ENCODE assay signal across 16 cellular contexts in the genomic region with DNA sequence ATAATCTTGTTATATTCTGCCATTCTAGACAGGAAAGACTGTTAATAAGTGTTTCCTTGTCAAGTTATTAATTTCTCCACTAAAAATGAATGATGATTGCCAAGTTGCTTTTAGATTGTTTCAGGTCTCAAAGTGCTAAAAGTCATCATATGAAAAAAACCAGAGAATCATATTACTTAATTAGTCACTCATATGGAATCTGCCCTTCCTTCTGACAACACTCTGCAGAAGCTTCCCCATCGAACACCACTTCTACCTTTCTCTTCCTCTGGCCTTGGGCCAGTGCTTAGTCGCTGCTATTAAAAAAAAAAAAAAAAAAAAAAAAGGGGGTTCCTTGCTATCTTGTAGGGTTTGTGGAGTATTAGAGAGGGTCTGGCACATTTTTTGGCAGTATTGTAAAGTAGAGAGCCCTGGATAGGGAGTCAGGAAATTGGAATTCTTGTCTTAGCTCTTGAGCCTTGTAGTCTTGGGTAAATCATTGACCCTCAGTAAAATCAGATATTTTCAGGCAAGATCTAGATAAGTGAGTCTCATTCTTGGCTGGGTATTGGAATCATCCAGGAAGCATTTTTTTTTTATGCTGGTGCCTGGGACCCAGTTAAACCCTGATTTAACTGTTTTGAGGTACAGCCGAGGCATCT.
DNase-seq lines count a peak whose midpoint lies in the region; ATAC-seq and TF ChIP-seq lines count a peak whose summit lies in the region.
"Had no signal": no experiment of that assay in that cellular context is flagged by ENCODE, and none has a peak within 500 bp of the region (broad histone marks: within the 10 kb centered on the region; RNA-seq: fewer than 3 reads in every experiment).

No MANE protein-coding gene starts in this region.

- H3K4me2 ChIP-seq in smooth muscle cell, result peak overlapping the region; percentile 33

- no peaks in the 10 kb centered on the region for H3K9me3 ChIP-seq in HEK293 (ENCODE audit: control insufficient read depth, insufficient read depth, low read depth, low read length)
- no peaks in the 10 kb centered on the region for H3K9me3 ChIP-seq in smooth muscle cell (replicated peaks; ENCODE audit: low read depth)
- no peaks in the 10 kb centered on the region for H3K9me3 ChIP-seq in endodermal cell (ENCODE audit: control insufficient read depth, low read length)
- H3K9me3 ChIP-seq: sigmoid colon, suprapubic skin had no signal

- peaks cover 4% of the 10 kb centered on the region for H3F3A ChIP-seq in smooth muscle cell (ENCODE audit: low read depth)

- DNase-seq in RKO (ENCODE audit: low spot score), result peak; percentile 35
- DNase-seq in fibroblast of pulmonary artery (ENCODE audit: low read depth), result peak; percentile 47
- no peak for DNase-seq in smooth muscle cell (lab: John Stamatoyannopoulos, UW; ENCODE audit: unreplicated experiment)
- DNase-seq in DMS 273 (lab: John Stamatoyannopoulos, UW; ENCODE audit: unreplicated experiment), result no peak
- DNase-seq in endodermal cell, result no peak
- no peak for DNase-seq in NCI-H345 treated with DMSO at 0.1 percent for 48 hours (lab: John Stamatoyannopoulos, UW; ENCODE audit: unreplicated experiment)
- DNase-seq: activated T-cell treated with anti-CD3 and anti-CD28 coated beads for 4 hours, aorta, erythroblast, NCI-H510A, SIG-M5, sigmoid colon had no signal

- no peaks in the 10 kb centered on the region for H3K36me3 ChIP-seq in HEK293 (ENCODE audit: control insufficient read depth in 2 of 2, insufficient read depth in 1 of 2, low read length in 2 of 2)
- no peaks in the 10 kb centered on the region for H3K36me3 ChIP-seq in smooth muscle cell (ENCODE audit: low read depth)
- no peaks in the 10 kb centered on the region for H3K36me3 ChIP-seq in endodermal cell (ENCODE audit: control insufficient read depth, insufficient read depth, low read length)
- H3K36me3 ChIP-seq: sigmoid colon, suprapubic skin had no signal

- CTCF ChIA-PET in HEK293 (lab: Yijun Ruan, JAX), result interaction anchor here (0.6 kb wide), 1 partner anchor 133 kb away, joined by 3 read pairs; no protein-coding TSS in a partner anchor

- no peaks in the 10 kb centered on the region for H3K79me2 ChIP-seq in smooth muscle cell (ENCODE audit: low read depth)

- TF ChIP-seq CTCF in HEK293 (tag by site-specific recombination; IDR thresholded peaks at IDR 0.05), result no peak
- no peak for TF ChIP-seq CTCF in fibroblast of pulmonary artery (IDR thresholded peaks at IDR 0.05; ENCODE audit: low read length, missing control alignments)
- no peak for TF ChIP-seq CTCF in smooth muscle cell (IDR thresholded peaks at IDR 0.05; ENCODE audit: borderline replicate concordance, insufficient read depth, poor library complexity, severe bottlenecking)
- no peak for TF ChIP-seq CTCF in endodermal cell (conservative IDR thresholded peaks at IDR 0.05)

- WGBS in smooth muscle cell (ENCODE audit: low lambda C conversion rate), result 48% methylated on average over 3 of the region's 3 CpGs
- 83 to 89% methylated on average over 1 to 3 of the region's 3 CpGs for WGBS in endodermal cell (ENCODE audit: insufficient coverage in 1 of 2, insufficient read length in 1 of 2), 2 experiments

- peaks cover 18% of the 10 kb centered on the region for H3K4me1 Mint-ChIP-seq in endodermal cell

- H3K4me3 Mint-ChIP-seq in endodermal cell, result no peak overlapping the region

- POLR2A ChIA-PET in HEK293 (lab: Yijun Ruan, JAX), result interaction anchor here (0.6 kb wide), 1 partner anchor 21 kb away, joined by 6 read pairs; no protein-coding TSS in a partner anchor

- H3K27me3 Mint-ChIP-seq in endodermal cell (ENCODE audit: insufficient read depth), result peaks cover 3% of the 10 kb centered on the region

- H3K27me3 ChIP-seq in smooth muscle cell (ENCODE audit: low read depth) (no peaks in the 10 kb centered on the region), endodermal cell (ENCODE audit: control insufficient read depth, insufficient read depth, low read length, poor library complexity, severe bottlenecking) (no peaks in the 10 kb centered on the region)
- H3K27me3 ChIP-seq: sigmoid colon, suprapubic skin had no signal

- no peak overlapping the region for H2AFZ ChIP-seq in smooth muscle cell (ENCODE audit: low read depth)

- H3K4me1 ChIP-seq in HEK293 (ENCODE audit: control insufficient read depth, insufficient read depth, low read length) (peaks cover 25% of the 10 kb centered on the region), smooth muscle cell (ENCODE audit: low read depth) (peaks cover 3% of the 10 kb centered on the region), endodermal cell (ENCODE audit: control insufficient read depth, insufficient read depth, low read length) (peaks cover under 1% of the 10 kb centered on the region)
- H3K4me1 ChIP-seq: suprapubic skin had no signal

- no peak overlapping the region for H3K9ac ChIP-seq in smooth muscle cell (ENCODE audit: low read depth)
- no peak overlapping the region for H3K9ac ChIP-seq in endodermal cell (ENCODE audit: extremely low read depth, low read length, poor library complexity, severe bottlenecking)

- H3K27ac Mint-ChIP-seq in endodermal cell, result no peak overlapping the region

- no peaks in the 10 kb centered on the region for H4K20me1 ChIP-seq in smooth muscle cell (ENCODE audit: low read depth)

- H3K27ac ChIP-seq in HEK293 (ENCODE audit: extremely low read depth, low read depth, low read length) (no peak overlapping the region), smooth muscle cell (ENCODE audit: low read depth) (peak overlapping the region; percentile 13), endodermal cell (ENCODE audit: low read depth, low read length) (no peak overlapping the region)
- H3K27ac ChIP-seq: sigmoid colon, suprapubic skin, VCaP had no signal

- H3K36me3 Mint-ChIP-seq in endodermal cell (ENCODE audit: low read depth), result no peaks in the 10 kb centered on the region

- no peaks in the 10 kb centered on the region for H3K9me3 Mint-ChIP-seq in endodermal cell

- H3K4me3 ChIP-seq in HEK293 (ENCODE audit: low read depth, low read length) (no peak overlapping the region), fibroblast of pulmonary artery (replicated peaks; ENCODE audit: low read depth, low read length) (no peak overlapping the region), smooth muscle cell (no peak overlapping the region), endodermal cell (ENCODE audit: low read length) (no peak overlapping the region)
- H3K4me3 ChIP-seq: sigmoid colon, suprapubic skin had no signal

- no peak for ATAC-seq in HG03342 (IDR thresholded peaks at IDR 0.05; ENCODE audit: unreplicated experiment)

TF ChIP-seq in HEK293, 187 proteins besides CTCF, POLR2A, EP300 and RAD21:
- TF ChIP-seq, protein P1, sequence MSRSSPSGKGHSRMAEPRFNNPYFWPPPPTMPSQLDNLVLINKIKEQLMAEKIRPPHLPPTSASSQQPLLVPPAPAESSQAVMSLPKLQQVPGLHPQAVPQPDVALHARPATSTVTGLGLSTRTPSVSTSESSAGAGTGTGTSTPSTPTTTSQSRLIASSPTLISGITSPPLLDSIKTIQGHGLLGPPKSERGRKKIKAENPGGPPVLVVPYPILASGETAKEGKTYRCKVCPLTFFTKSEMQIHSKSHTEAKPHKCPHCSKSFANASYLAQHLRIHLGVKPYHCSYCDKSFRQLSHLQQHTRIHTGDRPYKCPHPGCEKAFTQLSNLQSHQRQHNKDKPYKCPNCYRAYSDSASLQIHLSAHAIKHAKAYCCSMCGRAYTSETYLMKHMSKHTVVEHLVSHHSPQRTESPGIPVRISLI (tag by site-specific recombination; IDR thresholded peaks at IDR 0.05), result 0 out of 2 replicates have a peak, but pooled peaks have one; percentile 61
- no peak for TF ChIP-seq GLI2 (tag by site-specific recombination; IDR thresholded peaks at IDR 0.05; ENCODE audit: borderline replicate concordance, low read depth)

Comparison
In these comparisons a context has a peak if more than half of its experiments do, and no peak if none do; other contexts are left out.
1. DNase-seq: peak in RKO (single experiment) and fibroblast of pulmonary artery (single experiment); none in smooth muscle cell (single experiment), DMS 273 (single experiment), endodermal cell (single experiment) and NCI-H345 treated with DMSO at 0.1 percent for 48 hours (single experiment).